In genomic region chr14:92143962-92144361, GRCh38 we compare ENCODE assay signal across 1 cellular context.
TF ChIP-seq lines count a peak whose summit lies in the region.

No MANE protein-coding gene starts in this region.

TF ChIP-seq in K562, 482 proteins besides CTCF, POLR2A, EP300 and RAD21:
- TF ChIP-seq CBFA2T2 (conservative IDR thresholded peaks at IDR 0.05) (peak; percentile 17; the same call in 1 of the 2 replicates), KLF13 (tag; IDR thresholded peaks at IDR 0.05; ENCODE audit: borderline replicate concordance, low read depth) (no peak), CBFA2T3 (IDR thresholded peaks at IDR 0.05) (peak; percentile 60), TCF3 (CRISPR knock-in tag; IDR thresholded peaks at IDR 0.05) (peak; percentile 46; the same call in 1 of the 2 replicates)
